In genomic region chr17:67824735-67825626, GRCh38 we compare ENCODE assay signal across 1 cellular context.
TF ChIP-seq lines count a peak whose summit lies in the region.

A gene with protein sequence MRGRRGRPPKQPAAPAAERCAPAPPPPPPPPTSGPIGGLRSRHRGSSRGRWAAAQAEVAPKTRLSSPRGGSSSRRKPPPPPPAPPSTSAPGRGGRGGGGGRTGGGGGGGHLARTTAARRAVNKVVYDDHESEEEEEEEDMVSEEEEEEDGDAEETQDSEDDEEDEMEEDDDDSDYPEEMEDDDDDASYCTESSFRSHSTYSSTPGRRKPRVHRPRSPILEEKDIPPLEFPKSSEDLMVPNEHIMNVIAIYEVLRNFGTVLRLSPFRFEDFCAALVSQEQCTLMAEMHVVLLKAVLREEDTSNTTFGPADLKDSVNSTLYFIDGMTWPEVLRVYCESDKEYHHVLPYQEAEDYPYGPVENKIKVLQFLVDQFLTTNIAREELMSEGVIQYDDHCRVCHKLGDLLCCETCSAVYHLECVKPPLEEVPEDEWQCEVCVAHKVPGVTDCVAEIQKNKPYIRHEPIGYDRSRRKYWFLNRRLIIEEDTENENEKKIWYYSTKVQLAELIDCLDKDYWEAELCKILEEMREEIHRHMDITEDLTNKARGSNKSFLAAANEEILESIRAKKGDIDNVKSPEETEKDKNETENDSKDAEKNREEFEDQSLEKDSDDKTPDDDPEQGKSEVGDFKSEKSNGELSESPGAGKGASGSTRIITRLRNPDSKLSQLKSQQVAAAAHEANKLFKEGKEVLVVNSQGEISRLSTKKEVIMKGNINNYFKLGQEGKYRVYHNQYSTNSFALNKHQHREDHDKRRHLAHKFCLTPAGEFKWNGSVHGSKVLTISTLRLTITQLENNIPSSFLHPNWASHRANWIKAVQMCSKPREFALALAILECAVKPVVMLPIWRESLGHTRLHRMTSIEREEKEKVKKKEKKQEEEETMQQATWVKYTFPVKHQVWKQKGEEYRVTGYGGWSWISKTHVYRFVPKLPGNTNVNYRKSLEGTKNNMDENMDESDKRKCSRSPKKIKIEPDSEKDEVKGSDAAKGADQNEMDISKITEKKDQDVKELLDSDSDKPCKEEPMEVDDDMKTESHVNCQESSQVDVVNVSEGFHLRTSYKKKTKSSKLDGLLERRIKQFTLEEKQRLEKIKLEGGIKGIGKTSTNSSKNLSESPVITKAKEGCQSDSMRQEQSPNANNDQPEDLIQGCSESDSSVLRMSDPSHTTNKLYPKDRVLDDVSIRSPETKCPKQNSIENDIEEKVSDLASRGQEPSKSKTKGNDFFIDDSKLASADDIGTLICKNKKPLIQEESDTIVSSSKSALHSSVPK (N-terminal part only) (plus strand): TSS chr17:67825503. CDS start chr17:67825725, 222 bp downstream.

TF ChIP-seq in HepG2, 621 proteins besides CTCF, POLR2A, EP300 and RAD21 (continued from another document and continues in another):
- TF ChIP-seq ZEB1 (IDR thresholded peaks at IDR 0.05; ENCODE audit: insufficient replicate concordance, low read depth) (no peak), ZBTB20 (CRISPR knock-in tag; IDR thresholded peaks at IDR 0.05; ENCODE audit: borderline replicate concordance, low read depth) (no peak), ZNF839 (CRISPR knock-in tag; IDR thresholded peaks at IDR 0.05; ENCODE audit: borderline replicate concordance) (no peak), KLF16 (CRISPR knock-in tag; IDR thresholded peaks at IDR 0.05) (peak in 1 of 2 experiments; percentile 60; a peak in 2 of 4 replicates), MIER2 (CRISPR knock-in tag; IDR thresholded peaks at IDR 0.05) (peak; percentile 35; the same call in 1 of the 2 replicates), ZNF724P (CRISPR knock-in tag; IDR thresholded peaks at IDR 0.05; ENCODE audit: borderline replicate concordance) (peak; percentile 78; the same call in 1 of the 2 replicates), ZBTB21 (CRISPR knock-in tag; IDR thresholded peaks at IDR 0.05) (no peak), NBN (conservative IDR thresholded peaks at IDR 0.05) (no peak), TARDBP (CRISPR knock-in tag; IDR thresholded peaks at IDR 0.05) (peak; percentile 65; the same call in 1 of the 2 replicates), ZNF510 (CRISPR knock-in tag; IDR thresholded peaks at IDR 0.05; ENCODE audit: low read depth) (no peak; the same call in 1 of the 2 replicates), JUNB (CRISPR knock-in tag; IDR thresholded peaks at IDR 0.05; ENCODE audit: borderline replicate concordance) (no peak), ZHX2 (IDR thresholded peaks at IDR 0.05; ENCODE audit: low read depth) (peak; percentile 82), ZHX2 (CRISPR knock-in tag; IDR thresholded peaks at IDR 0.05; ENCODE audit: borderline replicate concordance) (no peak), NFYB (CRISPR knock-in tag; IDR thresholded peaks at IDR 0.05) (0 out of 2 replicates have a peak, but pooled peaks have one; percentile 33), ISX (CRISPR knock-in tag; conservative IDR thresholded peaks at IDR 0.05) (no peak), E2F1 (CRISPR knock-in tag; IDR thresholded peaks at IDR 0.05) (peak; percentile 71; the same call in 1 of the 2 replicates), ZSCAN29 (CRISPR knock-in tag; conservative IDR thresholded peaks at IDR 0.05) (peak; percentile 97), SNAPC2 (CRISPR knock-in tag; IDR thresholded peaks at IDR 0.05) (no peak), SKI (IDR thresholded peaks at IDR 0.05; ENCODE audit: partially characterized antibody) (peak; percentile 94), ZSCAN31 (CRISPR knock-in tag; IDR thresholded peaks at IDR 0.05; ENCODE audit: low read depth) (peak; percentile 21; the same call in 1 of the 2 replicates), ZNF740 (CRISPR knock-in tag; IDR thresholded peaks at IDR 0.05) (peak; percentile 50), ZNF124 (CRISPR knock-in tag; IDR thresholded peaks at IDR 0.05) (no peak), ZFP36 (IDR thresholded peaks at IDR 0.05; ENCODE audit: borderline replicate concordance, low read depth, low read length, partially characterized antibody) (no peak)
- TF ChIP-seq, protein P1, sequence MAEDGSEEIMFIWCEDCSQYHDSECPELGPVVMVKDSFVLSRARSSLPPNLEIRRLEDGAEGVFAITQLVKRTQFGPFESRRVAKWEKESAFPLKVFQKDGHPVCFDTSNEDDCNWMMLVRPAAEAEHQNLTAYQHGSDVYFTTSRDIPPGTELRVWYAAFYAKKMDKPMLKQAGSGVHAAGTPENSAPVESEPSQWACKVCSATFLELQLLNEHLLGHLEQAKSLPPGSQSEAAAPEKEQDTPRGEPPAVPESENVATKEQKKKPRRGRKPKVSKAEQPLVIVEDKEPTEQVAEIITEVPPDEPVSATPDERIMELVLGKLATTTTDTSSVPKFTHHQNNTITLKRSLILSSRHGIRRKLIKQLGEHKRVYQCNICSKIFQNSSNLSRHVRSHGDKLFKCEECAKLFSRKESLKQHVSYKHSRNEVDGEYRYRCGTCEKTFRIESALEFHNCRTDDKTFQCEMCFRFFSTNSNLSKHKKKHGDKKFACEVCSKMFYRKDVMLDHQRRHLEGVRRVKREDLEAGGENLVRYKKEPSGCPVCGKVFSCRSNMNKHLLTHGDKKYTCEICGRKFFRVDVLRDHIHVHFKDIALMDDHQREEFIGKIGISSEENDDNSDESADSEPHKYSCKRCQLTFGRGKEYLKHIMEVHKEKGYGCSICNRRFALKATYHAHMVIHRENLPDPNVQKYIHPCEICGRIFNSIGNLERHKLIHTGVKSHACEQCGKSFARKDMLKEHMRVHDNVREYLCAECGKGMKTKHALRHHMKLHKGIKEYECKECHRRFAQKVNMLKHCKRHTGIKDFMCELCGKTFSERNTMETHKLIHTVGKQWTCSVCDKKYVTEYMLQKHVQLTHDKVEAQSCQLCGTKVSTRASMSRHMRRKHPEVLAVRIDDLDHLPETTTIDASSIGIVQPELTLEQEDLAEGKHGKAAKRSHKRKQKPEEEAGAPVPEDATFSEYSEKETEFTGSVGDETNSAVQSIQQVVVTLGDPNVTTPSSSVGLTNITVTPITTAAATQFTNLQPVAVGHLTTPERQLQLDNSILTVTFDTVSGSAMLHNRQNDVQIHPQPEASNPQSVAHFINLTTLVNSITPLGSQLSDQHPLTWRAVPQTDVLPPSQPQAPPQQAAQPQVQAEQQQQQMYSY (CRISPR knock-in tag; IDR thresholded peaks at IDR 0.05) = no peak
- TF ChIP-seq, protein P2, sequence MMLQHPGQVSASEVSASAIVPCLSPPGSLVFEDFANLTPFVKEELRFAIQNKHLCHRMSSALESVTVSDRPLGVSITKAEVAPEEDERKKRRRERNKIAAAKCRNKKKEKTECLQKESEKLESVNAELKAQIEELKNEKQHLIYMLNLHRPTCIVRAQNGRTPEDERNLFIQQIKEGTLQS (CRISPR knock-in tag; IDR thresholded peaks at IDR 0.05) = no peak
- TF ChIP-seq, protein P3, sequence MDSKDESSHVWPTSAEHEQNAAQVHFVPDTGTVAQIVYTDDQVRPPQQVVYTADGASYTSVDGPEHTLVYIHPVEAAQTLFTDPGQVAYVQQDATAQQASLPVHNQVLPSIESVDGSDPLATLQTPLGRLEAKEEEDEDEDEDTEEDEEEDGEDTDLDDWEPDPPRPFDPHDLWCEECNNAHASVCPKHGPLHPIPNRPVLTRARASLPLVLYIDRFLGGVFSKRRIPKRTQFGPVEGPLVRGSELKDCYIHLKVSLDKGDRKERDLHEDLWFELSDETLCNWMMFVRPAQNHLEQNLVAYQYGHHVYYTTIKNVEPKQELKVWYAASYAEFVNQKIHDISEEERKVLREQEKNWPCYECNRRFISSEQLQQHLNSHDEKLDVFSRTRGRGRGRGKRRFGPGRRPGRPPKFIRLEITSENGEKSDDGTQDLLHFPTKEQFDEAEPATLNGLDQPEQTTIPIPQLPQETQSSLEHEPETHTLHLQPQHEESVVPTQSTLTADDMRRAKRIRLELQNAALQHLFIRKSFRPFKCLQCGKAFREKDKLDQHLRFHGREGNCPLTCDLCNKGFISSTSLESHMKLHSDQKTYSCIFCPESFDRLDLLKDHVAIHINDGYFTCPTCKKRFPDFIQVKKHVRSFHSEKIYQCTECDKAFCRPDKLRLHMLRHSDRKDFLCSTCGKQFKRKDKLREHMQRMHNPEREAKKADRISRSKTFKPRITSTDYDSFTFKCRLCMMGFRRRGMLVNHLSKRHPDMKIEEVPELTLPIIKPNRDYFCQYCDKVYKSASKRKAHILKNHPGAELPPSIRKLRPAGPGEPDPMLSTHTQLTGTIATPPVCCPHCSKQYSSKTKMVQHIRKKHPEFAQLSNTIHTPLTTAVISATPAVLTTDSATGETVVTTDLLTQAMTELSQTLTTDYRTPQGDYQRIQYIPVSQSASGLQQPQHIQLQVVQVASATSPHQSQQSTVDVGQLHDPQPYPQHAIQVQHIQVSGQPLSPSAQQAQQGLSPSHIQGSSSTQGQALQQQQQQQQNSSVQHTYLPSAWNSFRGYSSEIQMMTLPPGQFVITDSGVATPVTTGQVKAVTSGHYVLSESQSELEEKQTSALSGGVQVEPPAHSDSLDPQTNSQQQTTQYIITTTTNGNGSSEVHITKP (CRISPR knock-in tag; IDR thresholded peaks at IDR 0.05; ENCODE audit: low read depth) = no peak
- TF ChIP-seq, protein P4, sequence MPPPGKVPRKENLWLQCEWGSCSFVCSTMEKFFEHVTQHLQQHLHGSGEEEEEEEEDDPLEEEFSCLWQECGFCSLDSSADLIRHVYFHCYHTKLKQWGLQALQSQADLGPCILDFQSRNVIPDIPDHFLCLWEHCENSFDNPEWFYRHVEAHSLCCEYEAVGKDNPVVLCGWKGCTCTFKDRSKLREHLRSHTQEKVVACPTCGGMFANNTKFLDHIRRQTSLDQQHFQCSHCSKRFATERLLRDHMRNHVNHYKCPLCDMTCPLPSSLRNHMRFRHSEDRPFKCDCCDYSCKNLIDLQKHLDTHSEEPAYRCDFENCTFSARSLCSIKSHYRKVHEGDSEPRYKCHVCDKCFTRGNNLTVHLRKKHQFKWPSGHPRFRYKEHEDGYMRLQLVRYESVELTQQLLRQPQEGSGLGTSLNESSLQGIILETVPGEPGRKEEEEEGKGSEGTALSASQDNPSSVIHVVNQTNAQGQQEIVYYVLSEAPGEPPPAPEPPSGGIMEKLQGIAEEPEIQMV (CRISPR knock-in tag; IDR thresholded peaks at IDR 0.05; ENCODE audit: low read depth) = peak; percentile 88
- TF ChIP-seq, protein P5, sequence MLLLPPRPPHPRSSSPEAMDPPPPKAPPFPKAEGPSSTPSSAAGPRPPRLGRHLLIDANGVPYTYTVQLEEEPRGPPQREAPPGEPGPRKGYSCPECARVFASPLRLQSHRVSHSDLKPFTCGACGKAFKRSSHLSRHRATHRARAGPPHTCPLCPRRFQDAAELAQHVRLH (CRISPR knock-in tag; IDR thresholded peaks at IDR 0.05; ENCODE audit: borderline replicate concordance, low read depth) = peak; percentile 94
- TF ChIP-seq, protein P6, sequence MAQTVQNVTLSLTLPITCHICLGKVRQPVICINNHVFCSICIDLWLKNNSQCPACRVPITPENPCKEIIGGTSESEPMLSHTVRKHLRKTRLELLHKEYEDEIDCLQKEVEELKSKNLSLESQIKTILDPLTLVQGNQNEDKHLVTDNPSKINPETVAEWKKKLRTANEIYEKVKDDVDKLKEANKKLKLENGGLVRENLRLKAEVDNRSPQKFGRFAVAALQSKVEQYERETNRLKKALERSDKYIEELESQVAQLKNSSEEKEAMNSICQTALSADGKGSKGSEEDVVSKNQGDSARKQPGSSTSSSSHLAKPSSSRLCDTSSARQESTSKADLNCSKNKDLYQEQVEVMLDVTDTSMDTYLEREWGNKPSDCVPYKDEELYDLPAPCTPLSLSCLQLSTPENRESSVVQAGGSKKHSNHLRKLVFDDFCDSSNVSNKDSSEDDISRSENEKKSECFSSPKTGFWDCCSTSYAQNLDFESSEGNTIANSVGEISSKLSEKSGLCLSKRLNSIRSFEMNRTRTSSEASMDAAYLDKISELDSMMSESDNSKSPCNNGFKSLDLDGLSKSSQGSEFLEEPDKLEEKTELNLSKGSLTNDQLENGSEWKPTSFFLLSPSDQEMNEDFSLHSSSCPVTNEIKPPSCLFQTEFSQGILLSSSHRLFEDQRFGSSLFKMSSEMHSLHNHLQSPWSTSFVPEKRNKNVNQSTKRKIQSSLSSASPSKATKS (CRISPR knock-in tag; IDR thresholded peaks at IDR 0.05) = no peak
